In the genomic region with DNA sequence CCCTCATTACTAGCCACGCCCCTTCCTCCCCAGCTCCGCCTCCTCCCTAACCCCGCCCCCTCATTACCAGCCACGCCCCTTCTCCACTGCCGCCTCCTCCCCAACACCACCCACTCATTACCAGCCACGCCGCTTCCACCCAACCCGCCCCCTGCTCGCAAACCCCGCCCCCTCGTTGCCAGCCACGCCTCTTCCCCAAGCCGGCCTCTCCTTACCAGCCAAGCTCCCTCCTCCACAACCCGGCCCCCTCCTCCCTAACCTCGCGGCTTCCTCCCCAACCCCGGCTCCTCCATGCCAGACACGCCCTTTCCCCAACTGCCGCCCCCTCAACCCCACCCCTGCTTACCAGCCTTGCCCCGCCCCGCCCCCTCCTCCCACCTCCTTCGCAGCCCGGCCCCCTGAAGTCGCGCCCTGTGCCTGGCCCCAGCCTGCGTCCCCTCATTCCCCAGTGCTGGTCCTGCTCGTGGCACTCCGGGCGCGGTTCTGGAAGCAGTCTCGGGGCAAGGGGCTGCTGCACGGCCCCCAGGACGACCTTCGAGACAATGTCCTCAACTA, we compare ENCODE assay signal across 10 cellular contexts. TPM values are rescaled to one million over a fixed set of nuclear protein-coding genes. Genes with fewer than 3 reads are reported as not detected.
A peak's percentile ranks its signal among the peaks of the same experiment; 100 is the strongest.
DNase-seq lines count a peak whose midpoint lies in the region; ATAC-seq and TF ChIP-seq lines count a peak whose summit lies in the region.
"Had no signal": no experiment of that assay in that cellular context is flagged by ENCODE, and none has a peak within 500 bp of the region (broad histone marks: within the 10 kb centered on the region; RNA-seq: fewer than 3 reads in every experiment).

No MANE protein-coding gene starts in this region.

- intact Hi-C loops in Right ventricle myocardium inferior (cut with DNase I): no loop called here

- peaks cover 0 to 19% of the 10 kb centered on the region in 2 donors for H3K4me1 ChIP-seq in right atrium auricular region

- peaks cover 0 to 2% of the 10 kb centered on the region in 2 donors for H3K27me3 Mint-ChIP-seq in natural killer cell treated with Interleukin-12 subunit alpha and Interleukin-12 subunit beta and Interleukin-15 and Interleukin-18, amount 100 ng/mL, for 72 hours

- DNase-seq in Right ventricle myocardium inferior (ENCODE audit: missing footprints) (peak; percentile 76), right atrium auricular region (ENCODE audit: low spot score) (no peak), SIG-M5 treated with dmso at 0.1 percent for 504 hours (lab: John Stamatoyannopoulos, UW; ENCODE audit: unreplicated experiment) (peak; percentile 84), ecto neural progenitor cell (ENCODE audit: low spot score) (peak; percentile 81), DMS79 (lab: John Stamatoyannopoulos, UW) (no peak)
- peak; percentile 84 for DNase-seq in natural killer cell treated with Interleukin-12 subunit alpha and Interleukin-12 subunit beta and Interleukin-15 and Interleukin-18, amount 100 ng/mL, for 72 hours (ENCODE audit: low spot score)

- H3K4me3 Mint-ChIP-seq in natural killer cell treated with Interleukin-12 subunit alpha and Interleukin-12 subunit beta and Interleukin-15 and Interleukin-18, amount 100 ng/mL, for 72 hours: peak overlapping the region; percentile 22

- no peak overlapping the region for H3K27ac ChIP-seq in right atrium auricular region
- H3K27ac ChIP-seq: uterus had no signal

- TF ChIP-seq CTCF in right atrium auricular region (IDR thresholded peaks at IDR 0.05): no peak

- ATAC-seq in Right ventricle myocardium inferior (peak; percentile 32), HG02884 (IDR thresholded peaks at IDR 0.05; ENCODE audit: unreplicated experiment) (no peak), HG02885 (IDR thresholded peaks at IDR 0.05; ENCODE audit: poor library complexity, unreplicated experiment) (no peak)
- ATAC-seq in natural killer cell treated with Interleukin-12 subunit alpha and Interleukin-12 subunit beta and Interleukin-15 and Interleukin-18, amount 100 ng/mL, for 72 hours: peak; percentile 64 to 83

- H3K4me3 ChIP-seq in right atrium auricular region: peak overlapping the region in 1 of 2 donors; percentile 8

- no peaks in the 10 kb centered on the region for H3K4me1 Mint-ChIP-seq in natural killer cell treated with Interleukin-12 subunit alpha and Interleukin-12 subunit beta and Interleukin-15 and Interleukin-18, amount 100 ng/mL, for 72 hours (ENCODE audit: low read depth in 2 of 2)

- H3K9me3 Mint-ChIP-seq in natural killer cell treated with Interleukin-12 subunit alpha and Interleukin-12 subunit beta and Interleukin-15 and Interleukin-18, amount 100 ng/mL, for 72 hours: no peaks in the 10 kb centered on the region

- H3K9me3 ChIP-seq in right atrium auricular region: no peaks in the 10 kb centered on the region
- H3K9me3 ChIP-seq: uterus had no signal

- H3K27ac Mint-ChIP-seq in natural killer cell treated with Interleukin-12 subunit alpha and Interleukin-12 subunit beta and Interleukin-15 and Interleukin-18, amount 100 ng/mL, for 72 hours: no peak overlapping the region

- H3K36me3 Mint-ChIP-seq in natural killer cell treated with Interleukin-12 subunit alpha and Interleukin-12 subunit beta and Interleukin-15 and Interleukin-18, amount 100 ng/mL, for 72 hours: no peaks in the 10 kb centered on the region

- H3K36me3 ChIP-seq in right atrium auricular region: no peaks in the 10 kb centered on the region
- H3K36me3 ChIP-seq: uterus had no signal

- no peaks in the 10 kb centered on the region for H3K27me3 ChIP-seq in right atrium auricular region
- H3K27me3 ChIP-seq: uterus had no signal

RNA-seq across cellular contexts. Expression of a gene that starts 7.2 kb away (rescaled TPM):
- total RNA-seq in Right ventricle myocardium inferior (not detected), right atrium auricular region (under 1 TPM in 1 of 2 donors, not detected in 1; 0.75 TPM)
- 1 to 10 TPM in 1 of 2 donors, under 1 TPM in 1; 0.53 to 1.2 TPM for total RNA-seq in natural killer cell treated with Interleukin-12 subunit alpha and Interleukin-12 subunit beta and Interleukin-15 and Interleukin-18, amount 100 ng/mL, for 72 hours
- total RNA-seq: uterus had no signal

RNA-seq across cellular contexts. Expression of a gene that starts 21.6 kb away (rescaled TPM):
- not detected for total RNA-seq in Right ventricle myocardium inferior
- total RNA-seq in right atrium auricular region: not detected
- total RNA-seq in natural killer cell treated with Interleukin-12 subunit alpha and Interleukin-12 subunit beta and Interleukin-15 and Interleukin-18, amount 100 ng/mL, for 72 hours: not detected
- total RNA-seq: T-helper 2 cell treated with Interferon-gamma antibody and Interleukin-4, amounts not matched to agents 100 ng/mL and 5 ng/mL, for 36 hours had no signal

RNA-seq across cellular contexts. Expression of a gene that starts 24.4 kb away (rescaled TPM):
- 6.9 TPM for total RNA-seq in Right ventricle myocardium inferior
- total RNA-seq in right atrium auricular region: 1 to 10 TPM; 5.7 to 8.0 TPM
- total RNA-seq in natural killer cell treated with Interleukin-12 subunit alpha and Interleukin-12 subunit beta and Interleukin-15 and Interleukin-18, amount 100 ng/mL, for 72 hours: 10 to 100 TPM in 1 of 2 donors, 1 to 10 TPM in 1; 7.5 to 23.3 TPM

Comparison
In these comparisons a context has a peak if more than half of its experiments do, and no peak if none do; other contexts are left out.
1. DNase-seq: peak in Right ventricle myocardium inferior (single experiment), SIG-M5 treated with dmso at 0.1 percent for 504 hours (single experiment), ecto neural progenitor cell (single experiment) and natural killer cell treated with Interleukin-12 subunit alpha and Interleukin-12 subunit beta and Interleukin-15 and Interleukin-18, amount 100 ng/mL, for 72 hours (single experiment); none in right atrium auricular region (single experiment) and DMS79 (single experiment).
2. ATAC-seq: peak in Right ventricle myocardium inferior (single experiment) and natural killer cell treated with Interleukin-12 subunit alpha and Interleukin-12 subunit beta and Interleukin-15 and Interleukin-18, amount 100 ng/mL, for 72 hours (2 of 2); none in HG02884 (single experiment) and HG02885 (single experiment).